ENCODE assay signal across 2 cellular contexts in the genomic region with DNA sequence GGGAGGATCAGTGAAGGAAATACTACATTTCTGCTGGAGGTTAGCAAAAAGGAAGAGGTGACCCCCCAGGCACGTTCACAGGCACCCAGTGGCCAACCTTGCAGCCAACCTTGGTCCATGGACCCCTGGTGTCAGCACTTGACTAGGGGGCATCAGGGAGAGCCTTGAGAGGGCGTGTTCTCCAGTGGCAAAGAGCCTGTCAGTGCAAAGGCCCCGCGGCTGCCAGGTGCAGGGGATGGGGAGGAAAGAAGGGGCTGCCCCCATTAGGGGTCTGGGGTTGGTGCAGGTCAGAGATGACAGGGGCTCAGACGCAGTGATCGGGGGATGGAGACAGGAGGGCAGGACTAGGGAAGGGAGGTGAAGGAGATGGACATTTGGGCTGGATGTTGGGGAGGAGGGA.
TF ChIP-seq lines count a peak whose summit lies in the region.

No MANE protein-coding gene starts in this region.

TF ChIP-seq in SK-N-SH, 30 proteins besides CTCF, POLR2A, EP300 and RAD21:
- TF ChIP-seq POLR2AphosphoS5 (IDR thresholded peaks at IDR 0.05; ENCODE audit: low read depth, low read length), result no peak
- TF ChIP-seq EZH2phosphoT487 (IDR thresholded peaks at IDR 0.05; ENCODE audit: borderline replicate concordance, low read depth), result no peak
- no peak for TF ChIP-seq FOXM1 (IDR thresholded peaks at IDR 0.05; ENCODE audit: low read depth)
- TF ChIP-seq GATA2 (CRISPR knock-in tag; IDR thresholded peaks at IDR 0.05), result no peak
- TF ChIP-seq NFIC (IDR thresholded peaks at IDR 0.05; ENCODE audit: borderline replicate concordance), result no peak
- no peak for TF ChIP-seq RCOR1 (IDR thresholded peaks at IDR 0.05; ENCODE audit: low read length)
- TF ChIP-seq GABPA (IDR thresholded peaks at IDR 0.05; ENCODE audit: low read depth), result no peak
- TF ChIP-seq JUND (IDR thresholded peaks at IDR 0.05), result no peak
- TF ChIP-seq TEAD4 (IDR thresholded peaks at IDR 0.05; ENCODE audit: borderline replicate concordance, insufficient read depth), result no peak
- TF ChIP-seq, protein P1, sequence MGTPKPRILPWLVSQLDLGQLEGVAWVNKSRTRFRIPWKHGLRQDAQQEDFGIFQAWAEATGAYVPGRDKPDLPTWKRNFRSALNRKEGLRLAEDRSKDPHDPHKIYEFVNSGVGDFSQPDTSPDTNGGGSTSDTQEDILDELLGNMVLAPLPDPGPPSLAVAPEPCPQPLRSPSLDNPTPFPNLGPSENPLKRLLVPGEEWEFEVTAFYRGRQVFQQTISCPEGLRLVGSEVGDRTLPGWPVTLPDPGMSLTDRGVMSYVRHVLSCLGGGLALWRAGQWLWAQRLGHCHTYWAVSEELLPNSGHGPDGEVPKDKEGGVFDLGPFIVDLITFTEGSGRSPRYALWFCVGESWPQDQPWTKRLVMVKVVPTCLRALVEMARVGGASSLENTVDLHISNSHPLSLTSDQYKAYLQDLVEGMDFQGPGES (IDR thresholded peaks at IDR 0.05; ENCODE audit: low read depth, low read length), result no peak
- no peak for TF ChIP-seq SIN3A (IDR thresholded peaks at IDR 0.05; ENCODE audit: borderline replicate concordance, low read depth, low read length)
- no peak for TF ChIP-seq ELF1 (IDR thresholded peaks at IDR 0.05)
- no peak for TF ChIP-seq MEF2A (IDR thresholded peaks at IDR 0.05; ENCODE audit: borderline replicate concordance, low read depth)
- no peak for TF ChIP-seq NRF1 (IDR thresholded peaks at IDR 0.05; ENCODE audit: low read depth, low read length)
- no peak for TF ChIP-seq MXI1 (IDR thresholded peaks at IDR 0.05; ENCODE audit: low read depth, low read length)
- TF ChIP-seq, protein P2, sequence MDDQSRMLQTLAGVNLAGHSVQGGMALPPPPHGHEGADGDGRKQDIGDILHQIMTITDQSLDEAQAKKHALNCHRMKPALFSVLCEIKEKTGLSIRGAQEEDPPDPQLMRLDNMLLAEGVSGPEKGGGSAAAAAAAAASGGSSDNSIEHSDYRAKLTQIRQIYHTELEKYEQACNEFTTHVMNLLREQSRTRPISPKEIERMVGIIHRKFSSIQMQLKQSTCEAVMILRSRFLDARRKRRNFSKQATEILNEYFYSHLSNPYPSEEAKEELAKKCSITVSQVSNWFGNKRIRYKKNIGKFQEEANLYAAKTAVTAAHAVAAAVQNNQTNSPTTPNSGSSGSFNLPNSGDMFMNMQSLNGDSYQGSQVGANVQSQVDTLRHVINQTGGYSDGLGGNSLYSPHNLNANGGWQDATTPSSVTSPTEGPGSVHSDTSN (IDR thresholded peaks at IDR 0.05), result no peak
- TF ChIP-seq TCF12 (IDR thresholded peaks at IDR 0.05), result no peak
- no peak for TF ChIP-seq YY1 (IDR thresholded peaks at IDR 0.05; ENCODE audit: low read depth)
- TF ChIP-seq, protein P3, sequence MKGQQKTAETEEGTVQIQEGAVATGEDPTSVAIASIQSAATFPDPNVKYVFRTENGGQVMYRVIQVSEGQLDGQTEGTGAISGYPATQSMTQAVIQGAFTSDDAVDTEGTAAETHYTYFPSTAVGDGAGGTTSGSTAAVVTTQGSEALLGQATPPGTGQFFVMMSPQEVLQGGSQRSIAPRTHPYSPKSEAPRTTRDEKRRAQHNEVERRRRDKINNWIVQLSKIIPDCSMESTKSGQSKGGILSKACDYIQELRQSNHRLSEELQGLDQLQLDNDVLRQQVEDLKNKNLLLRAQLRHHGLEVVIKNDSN (IDR thresholded peaks at IDR 0.05; ENCODE audit: borderline replicate concordance, low read depth), result no peak
- no peak for TF ChIP-seq FOSL2 (IDR thresholded peaks at IDR 0.05; ENCODE audit: borderline replicate concordance, low read depth)

TF ChIP-seq in SK-N-SH treated with all-trans-retinoic acid at 6 μM for 48 hours, 23 proteins besides CTCF, POLR2A, EP300 and RAD21:
- TF ChIP-seq ZFP30 (CRISPR knock-in tag; IDR thresholded peaks at IDR 0.05) (no peak), RARB (CRISPR knock-in tag; IDR thresholded peaks at IDR 0.05) (no peak), SNAI2 (CRISPR knock-in tag; IDR thresholded peaks at IDR 0.05) (no peak), TOX (CRISPR knock-in tag; IDR thresholded peaks at IDR 0.05; ENCODE audit: borderline replicate concordance) (no peak)
